8 cellular contexts compared by ENCODE assay signal in the genomic region with DNA sequence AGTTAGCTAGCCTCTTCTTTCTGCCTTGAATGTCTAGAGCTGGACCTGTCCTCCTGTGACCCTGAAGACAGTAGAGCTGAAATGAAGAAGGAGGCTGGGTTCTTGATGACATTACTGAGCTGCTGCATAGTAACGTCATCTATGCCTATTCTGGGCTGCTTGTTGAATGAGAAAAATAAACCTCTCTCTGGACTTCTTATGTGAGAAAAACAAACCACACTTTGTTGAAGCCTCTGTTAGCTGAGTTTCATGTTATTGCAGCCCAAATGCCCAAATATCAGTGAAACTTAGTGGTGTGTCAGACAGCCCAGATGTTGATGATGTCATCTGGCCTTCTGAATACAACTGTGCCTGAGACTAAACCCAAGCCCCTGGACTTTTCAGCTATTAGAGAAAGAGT.
DNase-seq lines count a peak whose midpoint lies in the region; ATAC-seq and TF ChIP-seq lines count a peak whose summit lies in the region.

No MANE protein-coding gene starts in this region.

- DNase-seq in Right ventricle myocardium inferior (ENCODE audit: missing footprints) (no peak), cardiac septum (ENCODE audit: low spot score) (no peak), choroid plexus epithelial cell (ENCODE audit: low read depth) (peak; percentile 66), superior temporal gyrus (ENCODE audit: extremely low spot score) (peak; percentile 92), erythroblast (lab: John Stamatoyannopoulos, UW) (no peak), SIG-M5 treated with dmso at 0.1 percent for 504 hours (lab: John Stamatoyannopoulos, UW; ENCODE audit: unreplicated experiment) (no peak), NCI-H146 (lab: John Stamatoyannopoulos, UW) (no peak)

- intact Hi-C loops in Right ventricle myocardium inferior (cut with DNase I) (loop anchor here (5.0 to 10.0 kb wide), 2 partner anchors 205 to 243 kb away; a partner anchor contains a TSS), cardiac septum (cut with DNase I) (loop anchor here (5.0 to 10.0 kb wide), 3 partner anchors 245 to 895 kb away; a partner anchor contains a TSS)

- no peak for TF ChIP-seq POLR2A in erythroblast (IDR thresholded peaks at IDR 0.05; ENCODE audit: low read length)

- no peak for TF ChIP-seq CTCF in choroid plexus epithelial cell (conservative IDR thresholded peaks at IDR 0.05; ENCODE audit: low read depth, low read length)

- ATAC-seq in Right ventricle myocardium inferior (peak; percentile 75), HG03135 (IDR thresholded peaks at IDR 0.05; ENCODE audit: unreplicated experiment) (peak; percentile 83)

- H3K4me3 ChIP-seq in choroid plexus epithelial cell (ENCODE audit: low read depth, low read length): no peak overlapping the region

Comparison
In these comparisons a context has a peak if more than half of its experiments do, and no peak if none do; other contexts are left out.
1. DNase-seq: peak in choroid plexus epithelial cell (single experiment) and superior temporal gyrus (single experiment); none in Right ventricle myocardium inferior (single experiment), cardiac septum (single experiment), erythroblast (0 of 2), SIG-M5 treated with dmso at 0.1 percent for 504 hours (single experiment) and NCI-H146 (single experiment).